ENCODE assay signal across 1 cellular context in the genomic region with DNA sequence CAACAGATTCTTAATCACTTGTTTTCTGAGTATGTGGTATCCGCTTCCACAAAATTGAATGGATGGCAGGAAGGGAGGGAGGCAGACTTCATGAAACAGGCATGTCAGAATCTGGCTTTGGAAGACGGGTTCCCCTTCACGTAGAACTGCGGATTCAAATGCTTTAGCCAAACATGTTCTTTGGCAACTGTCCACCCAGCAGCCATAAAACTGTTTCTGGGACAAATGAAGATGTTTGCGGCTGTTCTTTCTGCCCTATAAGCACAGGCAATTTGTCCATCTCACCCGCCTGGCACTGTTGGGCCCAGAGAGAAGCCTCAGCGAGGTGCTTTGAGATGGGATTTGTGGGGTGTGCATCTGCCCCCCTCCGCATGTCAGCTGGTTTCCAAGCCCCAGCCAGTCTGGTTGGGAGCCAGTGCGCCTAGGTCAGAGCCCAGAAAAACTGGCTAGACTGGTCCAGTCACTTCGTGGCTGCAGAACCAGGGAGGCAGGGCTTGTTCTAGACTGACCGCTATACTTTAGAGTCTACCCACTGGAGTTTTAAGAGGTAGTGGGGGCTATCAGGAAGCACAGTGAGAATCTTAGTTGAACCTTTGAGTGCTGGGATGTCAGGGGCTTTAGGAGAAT.
TF ChIP-seq lines count a peak whose summit lies in the region.

No MANE protein-coding gene starts in this region.

TF ChIP-seq in GM23338, 12 proteins besides CTCF, POLR2A, EP300 and RAD21 (continued from another document):
- TF ChIP-seq CREB1 (CRISPR knock-in tag; IDR thresholded peaks at IDR 0.05; ENCODE audit: low read depth): no peak
- TF ChIP-seq JUNB (IDR thresholded peaks at IDR 0.05; ENCODE audit: unreplicated experiment): no peak
- no peak for TF ChIP-seq NANOG (IDR thresholded peaks at IDR 0.05; ENCODE audit: borderline replicate concordance)
- no peak for TF ChIP-seq ZNF114 (CRISPR knock-in tag; IDR thresholded peaks at IDR 0.05)
- TF ChIP-seq, protein P1, sequence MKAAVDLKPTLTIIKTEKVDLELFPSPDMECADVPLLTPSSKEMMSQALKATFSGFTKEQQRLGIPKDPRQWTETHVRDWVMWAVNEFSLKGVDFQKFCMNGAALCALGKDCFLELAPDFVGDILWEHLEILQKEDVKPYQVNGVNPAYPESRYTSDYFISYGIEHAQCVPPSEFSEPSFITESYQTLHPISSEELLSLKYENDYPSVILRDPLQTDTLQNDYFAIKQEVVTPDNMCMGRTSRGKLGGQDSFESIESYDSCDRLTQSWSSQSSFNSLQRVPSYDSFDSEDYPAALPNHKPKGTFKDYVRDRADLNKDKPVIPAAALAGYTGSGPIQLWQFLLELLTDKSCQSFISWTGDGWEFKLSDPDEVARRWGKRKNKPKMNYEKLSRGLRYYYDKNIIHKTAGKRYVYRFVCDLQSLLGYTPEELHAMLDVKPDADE (IDR thresholded peaks at IDR 0.05): no peak
- no peak for TF ChIP-seq POLR2AphosphoS5 (IDR thresholded peaks at IDR 0.05; ENCODE audit: low read depth)
- TF ChIP-seq, protein P2, sequence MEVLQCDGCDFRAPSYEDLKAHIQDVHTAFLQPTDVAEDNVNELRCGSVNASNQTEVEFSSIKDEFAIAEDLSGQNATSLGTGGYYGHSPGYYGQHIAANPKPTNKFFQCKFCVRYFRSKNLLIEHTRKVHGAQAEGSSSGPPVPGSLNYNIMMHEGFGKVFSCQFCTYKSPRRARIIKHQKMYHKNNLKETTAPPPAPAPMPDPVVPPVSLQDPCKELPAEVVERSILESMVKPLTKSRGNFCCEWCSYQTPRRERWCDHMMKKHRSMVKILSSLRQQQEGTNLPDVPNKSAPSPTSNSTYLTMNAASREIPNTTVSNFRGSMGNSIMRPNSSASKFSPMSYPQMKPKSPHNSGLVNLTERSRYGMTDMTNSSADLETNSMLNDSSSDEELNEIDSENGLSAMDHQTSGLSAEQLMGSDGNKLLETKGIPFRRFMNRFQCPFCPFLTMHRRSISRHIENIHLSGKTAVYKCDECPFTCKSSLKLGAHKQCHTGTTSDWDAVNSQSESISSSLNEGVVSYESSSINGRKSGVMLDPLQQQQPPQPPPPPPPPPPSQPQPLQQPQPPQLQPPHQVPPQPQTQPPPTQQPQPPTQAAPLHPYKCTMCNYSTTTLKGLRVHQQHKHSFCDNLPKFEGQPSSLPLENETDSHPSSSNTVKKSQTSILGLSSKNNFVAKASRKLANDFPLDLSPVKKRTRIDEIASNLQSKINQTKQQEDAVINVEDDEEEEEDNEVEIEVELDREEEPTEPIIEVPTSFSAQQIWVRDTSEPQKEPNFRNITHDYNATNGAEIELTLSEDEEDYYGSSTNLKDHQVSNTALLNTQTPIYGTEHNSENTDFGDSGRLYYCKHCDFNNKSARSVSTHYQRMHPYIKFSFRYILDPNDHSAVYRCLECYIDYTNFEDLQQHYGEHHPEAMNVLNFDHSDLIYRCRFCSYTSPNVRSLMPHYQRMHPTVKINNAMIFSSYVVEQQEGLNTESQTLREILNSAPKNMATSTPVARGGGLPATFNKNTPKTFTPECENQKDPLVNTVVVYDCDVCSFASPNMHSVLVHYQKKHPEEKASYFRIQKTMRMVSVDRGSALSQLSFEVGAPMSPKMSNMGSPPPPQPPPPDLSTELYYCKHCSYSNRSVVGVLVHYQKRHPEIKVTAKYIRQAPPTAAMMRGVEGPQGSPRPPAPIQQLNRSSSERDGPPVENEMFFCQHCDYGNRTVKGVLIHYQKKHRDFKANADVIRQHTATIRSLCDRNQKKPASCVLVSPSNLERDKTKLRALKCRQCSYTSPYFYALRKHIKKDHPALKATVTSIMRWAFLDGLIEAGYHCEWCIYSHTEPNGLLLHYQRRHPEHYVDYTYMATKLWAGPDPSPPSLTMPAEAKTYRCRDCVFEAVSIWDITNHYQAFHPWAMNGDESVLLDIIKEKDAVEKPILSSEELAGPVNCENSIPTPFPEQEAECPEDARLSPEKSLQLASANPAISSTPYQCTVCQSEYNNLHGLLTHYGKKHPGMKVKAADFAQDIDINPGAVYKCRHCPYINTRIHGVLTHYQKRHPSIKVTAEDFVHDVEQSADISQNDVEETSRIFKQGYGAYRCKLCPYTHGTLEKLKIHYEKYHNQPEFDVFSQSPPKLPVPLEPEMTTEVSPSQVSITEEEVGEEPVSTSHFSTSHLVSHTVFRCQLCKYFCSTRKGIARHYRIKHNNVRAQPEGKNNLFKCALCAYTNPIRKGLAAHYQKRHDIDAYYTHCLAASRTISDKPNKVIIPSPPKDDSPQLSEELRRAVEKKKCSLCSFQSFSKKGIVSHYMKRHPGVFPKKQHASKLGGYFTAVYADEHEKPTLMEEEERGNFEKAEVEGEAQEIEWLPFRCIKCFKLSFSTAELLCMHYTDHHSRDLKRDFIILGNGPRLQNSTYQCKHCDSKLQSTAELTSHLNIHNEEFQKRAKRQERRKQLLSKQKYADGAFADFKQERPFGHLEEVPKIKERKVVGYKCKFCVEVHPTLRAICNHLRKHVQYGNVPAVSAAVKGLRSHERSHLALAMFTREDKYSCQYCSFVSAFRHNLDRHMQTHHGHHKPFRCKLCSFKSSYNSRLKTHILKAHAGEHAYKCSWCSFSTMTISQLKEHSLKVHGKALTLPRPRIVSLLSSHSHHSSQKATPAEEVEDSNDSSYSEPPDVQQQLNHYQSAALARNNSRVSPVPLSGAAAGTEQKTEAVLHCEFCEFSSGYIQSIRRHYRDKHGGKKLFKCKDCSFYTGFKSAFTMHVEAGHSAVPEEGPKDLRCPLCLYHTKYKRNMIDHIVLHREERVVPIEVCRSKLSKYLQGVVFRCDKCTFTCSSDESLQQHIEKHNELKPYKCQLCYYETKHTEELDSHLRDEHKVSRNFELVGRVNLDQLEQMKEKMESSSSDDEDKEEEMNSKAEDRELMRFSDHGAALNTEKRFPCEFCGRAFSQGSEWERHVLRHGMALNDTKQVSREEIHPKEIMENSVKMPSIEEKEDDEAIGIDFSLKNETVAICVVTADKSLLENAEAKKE (CRISPR knock-in tag; IDR thresholded peaks at IDR 0.05): no peak
